ENCODE assay signal across 11 cellular contexts in the genomic region with DNA sequence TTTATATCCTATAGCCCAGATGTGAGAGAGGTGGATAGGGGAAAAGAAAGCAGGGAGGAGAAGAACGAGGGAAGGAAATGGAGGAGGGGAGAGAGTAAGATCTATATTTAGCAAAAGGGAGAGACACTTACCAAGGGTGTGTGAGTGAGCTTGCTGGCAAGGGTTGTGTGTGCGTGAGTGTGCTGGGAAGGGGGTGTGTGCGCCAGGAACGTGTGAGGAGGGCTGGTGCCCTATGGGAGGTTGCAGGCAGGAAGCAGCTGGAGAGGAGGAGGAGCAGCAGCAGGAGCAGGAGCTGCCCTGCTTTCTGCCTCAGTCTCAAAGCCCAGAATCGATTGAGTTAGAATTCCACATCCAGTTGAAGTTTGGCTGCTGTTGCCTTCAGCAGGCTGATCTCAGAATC.
DNase-seq lines count a peak whose midpoint lies in the region; ATAC-seq, FAIRE-seq and TF ChIP-seq lines count a peak whose summit lies in the region.
"Had no signal": no experiment of that assay in that cellular context is flagged by ENCODE, and none has a peak within 500 bp of the region (broad histone marks: within the 10 kb centered on the region; RNA-seq: fewer than 3 reads in every experiment).

No MANE protein-coding gene starts in this region.

- H3K9me3 ChIP-seq in lower lobe of right lung (no peaks in the 10 kb centered on the region), tibial nerve (no peaks in the 10 kb centered on the region)
- H3K9me3 ChIP-seq: BE2C had no signal

- TF ChIP-seq CTCF in chondrocyte (IDR thresholded peaks at IDR 0.05) (no peak), lower lobe of right lung (IDR thresholded peaks at IDR 0.05) (no peak), tibial nerve (IDR thresholded peaks at IDR 0.05) (no peak)

- H3K36me3 ChIP-seq in lower lobe of right lung: peaks cover 11% of the 10 kb centered on the region
- peaks cover 0 to 15% (median 0%) of the 10 kb centered on the region in 3 donors for H3K36me3 ChIP-seq in tibial nerve
- H3K36me3 ChIP-seq: BE2C had no signal

- ATAC-seq in lower lobe of right lung (peak; percentile 84 to 87), HG02759 (IDR thresholded peaks at IDR 0.05; ENCODE audit: unreplicated experiment) (no peak), GM18907 (IDR thresholded peaks at IDR 0.05; ENCODE audit: unreplicated experiment) (no peak)

- H3K4me1 ChIP-seq in lower lobe of right lung (peaks cover 29% of the 10 kb centered on the region), tibial nerve (peaks cover 0 to 17% (median 0%) of the 10 kb centered on the region in 4 donors)

- H3K36me3 Mint-ChIP-seq in chondrocyte (ENCODE audit: low read depth): peaks cover 2% of the 10 kb centered on the region

- intact Hi-C loops in lower lobe of right lung (cut with DNase I): no loop called here

- peak; percentile 18 for DNase-seq in NCI-H2196 (lab: John Stamatoyannopoulos, UW; ENCODE audit: unreplicated experiment)
- DNase-seq in NCI-H2196 treated with DMSO at 0.1 percent for 48 hours (lab: John Stamatoyannopoulos, UW; ENCODE audit: unreplicated experiment): no peak
- no peak for DNase-seq in chondrocyte (ENCODE audit: low spot score)
- DNase-seq in lower lobe of right lung: peak; percentile 59
- DNase-seq in tibial nerve (ENCODE audit: low spot score in 2 of 2): peak; percentile 16 to 22
- no peak for DNase-seq in frontal cortex (ENCODE audit: low spot score in 2 of 2)
- DNase-seq: activated CD4-positive, alpha-beta T cell treated with anti-CD3 and anti-CD28 coated beads, Interleukin-2, amount 50 U/mL, for 48 hours; BE2C; foreskin melanocyte had no signal

- peak overlapping the region; percentile 82 for H3K27ac Mint-ChIP-seq in chondrocyte (ENCODE audit: unreplicated experiment)

- TF ChIP-seq EP300 in tibial nerve (IDR thresholded peaks at IDR 0.05): peak in 1 of 2 donors; percentile 40

- peak overlapping the region; percentile 51 for H3K27ac ChIP-seq in lower lobe of right lung
- H3K27ac ChIP-seq in tibial nerve: peak overlapping the region in 1 of 4 donors; percentile 54

- no peaks in the 10 kb centered on the region for H3K27me3 Mint-ChIP-seq in chondrocyte (ENCODE audit: low read depth)

- 12 to 25% methylated on average over 5 of the region's 5 CpGs for WGBS in tibial nerve, 2 donors

- H3K9me3 Mint-ChIP-seq in chondrocyte (ENCODE audit: low read depth): no peaks in the 10 kb centered on the region

- peaks cover 28% of the 10 kb centered on the region for H3K4me1 Mint-ChIP-seq in chondrocyte (ENCODE audit: low read depth)

- peak overlapping the region; percentile 63 for H3K4me3 Mint-ChIP-seq in chondrocyte (ENCODE audit: unreplicated experiment)

- FAIRE-seq in frontal cortex (lab: Jason Lieb, UNC): no peak

- H3K4me3 ChIP-seq in lower lobe of right lung: peak overlapping the region; percentile 34
- peak overlapping the region in 1 of 4 donors; percentile 18 for H3K4me3 ChIP-seq in tibial nerve

- no peak for TF ChIP-seq POLR2A in tibial nerve (IDR thresholded peaks at IDR 0.05)

- H3K27me3 ChIP-seq in lower lobe of right lung (ENCODE audit: low read depth) (no peaks in the 10 kb centered on the region), tibial nerve (no peaks in the 10 kb centered on the region)
- H3K27me3 ChIP-seq: BE2C had no signal

Comparison
In these comparisons a context has a peak if more than half of its experiments do, and no peak if none do; other contexts are left out.
1. DNase-seq: peak in NCI-H2196 (single experiment), lower lobe of right lung (single experiment) and tibial nerve (2 of 2); none in NCI-H2196 treated with DMSO at 0.1 percent for 48 hours (single experiment), chondrocyte (single experiment) and frontal cortex (0 of 2).
2. ATAC-seq: peak in lower lobe of right lung (2 of 2); none in HG02759 (single experiment) and GM18907 (single experiment).